In the genomic region with DNA sequence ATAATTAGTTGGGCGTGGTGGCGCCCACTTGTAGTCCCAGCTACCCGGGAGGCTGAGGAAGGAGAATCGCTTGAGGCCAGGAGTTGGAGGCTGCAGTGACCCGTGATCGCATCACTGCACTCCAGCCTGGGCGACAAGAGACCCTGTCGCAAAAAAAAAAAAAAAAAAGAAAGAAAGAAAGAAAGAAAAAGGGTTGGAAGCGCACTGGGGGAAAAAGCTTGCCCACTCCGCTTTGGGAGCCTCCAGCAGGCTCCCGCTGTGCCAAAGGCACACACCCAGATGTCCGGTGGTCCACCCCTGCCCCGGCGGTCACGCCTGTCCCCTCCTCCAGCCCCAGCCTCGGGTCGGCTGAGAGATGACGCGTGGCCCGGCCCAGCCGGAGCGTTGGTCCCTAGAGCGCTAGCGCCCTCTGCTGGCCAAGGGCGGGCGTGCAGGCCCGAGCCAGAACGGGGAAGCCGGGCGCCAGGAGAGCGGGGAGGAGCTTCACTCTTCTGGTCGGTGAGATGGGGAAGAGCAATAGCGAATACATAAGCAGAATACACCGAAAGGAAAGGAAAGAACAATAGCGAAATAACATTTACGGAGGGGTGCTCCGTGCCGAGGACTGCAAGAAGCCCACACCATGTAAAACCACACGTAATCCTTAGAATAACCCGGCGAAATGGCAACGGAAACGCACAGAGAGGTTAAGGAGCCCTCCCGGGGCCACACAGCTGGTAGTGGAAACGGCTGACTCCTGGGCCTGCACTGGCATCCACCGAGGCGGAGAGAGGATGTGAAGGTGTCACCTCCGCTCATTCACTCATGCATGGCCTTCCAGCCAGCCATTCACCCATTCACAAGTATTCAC, we compare ENCODE assay signal across 8 cellular contexts. TPM values are rescaled to one million over a fixed set of nuclear protein-coding genes. Genes with fewer than 3 reads are reported as not detected.
A peak's percentile ranks its signal among the peaks of the same experiment; 100 is the strongest.
DNase-seq lines count a peak whose midpoint lies in the region; ATAC-seq and TF ChIP-seq lines count a peak whose summit lies in the region.

No MANE protein-coding gene starts in this region.

- H3K4me1 ChIP-seq in HEK293 (ENCODE audit: control insufficient read depth, insufficient read depth, low read length) (no peaks in the 10 kb centered on the region), SK-N-SH (ENCODE audit: control insufficient read depth in 1 of 2, insufficient read depth in 2 of 2, low read depth in 1 of 2, low read length in 1 of 2) (peaks cover 0 to 5% of the 10 kb centered on the region in 2 experiments; a peak in 1 of 4 replicates), parathyroid adenoma (peaks cover 1% of the 10 kb centered on the region), tibial nerve (peaks cover 0 to 24% (median 11%) of the 10 kb centered on the region in 4 donors)

- no peaks in the 10 kb centered on the region for H4K20me1 ChIP-seq in SK-N-SH (ENCODE audit: insufficient read depth)

- TF ChIP-seq RAD21 in SK-N-SH (IDR thresholded peaks at IDR 0.05; ENCODE audit: low read length): peak; percentile 99

- H3K4me2 ChIP-seq in SK-N-SH (peak overlapping the region; percentile 70), parathyroid adenoma (ENCODE audit: low read length) (peak overlapping the region; percentile 61)

- peak; percentile 95 for ATAC-seq in Right ventricle myocardium inferior

- H3K9ac ChIP-seq in SK-N-SH: peak overlapping the region; percentile 51; the same call in 1 of the 2 replicates
- H3K9ac ChIP-seq in parathyroid adenoma: no peak overlapping the region

- TF ChIP-seq POLR2A in tibial nerve (IDR thresholded peaks at IDR 0.05): no peak

- H3F3A ChIP-seq in SK-N-SH (replicated peaks; ENCODE audit: insufficient read depth): no peaks in the 10 kb centered on the region

- H3K36me3 Mint-ChIP-seq in activated naive CD4-positive, alpha-beta T cell treated with anti-CD3 and anti-CD28 coated beads, Interleukin-2, amount 10 ng/mL, durations not matched to agents 7 days and 5 days: no peaks in the 10 kb centered on the region

- H3K4me3 ChIP-seq in HEK293 (ENCODE audit: low read depth, low read length) (peak overlapping the region; percentile 27), SK-N-SH (ENCODE audit: low read depth in 2 of 2, low read length in 1 of 2) (peak overlapping the region; percentile 37 to 70), parathyroid adenoma (ENCODE audit: low read depth, low read length) (no peak overlapping the region), tibial nerve (peak overlapping the region; percentile 20 to 47 (median 30))

- intact Hi-C loops in Right ventricle myocardium inferior (cut with DNase I): loop anchor here (1.0 kb wide), 1 partner anchor 92 kb away; no protein-coding TSS in a partner anchor

- H3K9me3 ChIP-seq in HEK293 (ENCODE audit: control insufficient read depth, insufficient read depth, low read depth, low read length) (no peaks in the 10 kb centered on the region), SK-N-SH (no peaks in the 10 kb centered on the region), parathyroid adenoma (ENCODE audit: control insufficient read depth, low read length) (no peaks in the 10 kb centered on the region), tibial nerve (no peaks in the 10 kb centered on the region)

- no peak overlapping the region for H3K27ac Mint-ChIP-seq in activated naive CD4-positive, alpha-beta T cell treated with anti-CD3 and anti-CD28 coated beads, Interleukin-2, amount 10 ng/mL, durations not matched to agents 7 days and 5 days

- H3K9me3 Mint-ChIP-seq in activated naive CD4-positive, alpha-beta T cell treated with anti-CD3 and anti-CD28 coated beads, Interleukin-2, amount 10 ng/mL, durations not matched to agents 7 days and 5 days: no peaks in the 10 kb centered on the region

- DNase-seq in DMS79 treated with DMSO at 0.1 percent for 48 hours (lab: John Stamatoyannopoulos, UW) (peak; percentile 70), NCI-H1048 (lab: John Stamatoyannopoulos, UW) (peak; percentile 58), SK-N-SH (peak; percentile 96), Right ventricle myocardium inferior (ENCODE audit: missing footprints) (peak; percentile 97), tibial nerve (ENCODE audit: low spot score in 2 of 2) (peak; percentile 91 to 97)
- peak; percentile 92 for DNase-seq in activated naive CD4-positive, alpha-beta T cell treated with anti-CD3 and anti-CD28 coated beads, Interleukin-2, amount 10 ng/mL, durations not matched to agents 7 days and 5 days

- peaks cover 21% of the 10 kb centered on the region for H3K27me3 Mint-ChIP-seq in activated naive CD4-positive, alpha-beta T cell treated with anti-CD3 and anti-CD28 coated beads, Interleukin-2, amount 10 ng/mL, durations not matched to agents 7 days and 5 days

- H3K36me3 ChIP-seq in HEK293 (ENCODE audit: control insufficient read depth in 2 of 2, insufficient read depth in 1 of 2, low read length in 2 of 2) (no peaks in the 10 kb centered on the region), SK-N-SH (replicated peaks in 1 of 2; ENCODE audit: control insufficient read depth in 1 of 2, insufficient read depth in 2 of 2, low read length in 1 of 2) (no peaks in the 10 kb centered on the region), parathyroid adenoma (ENCODE audit: control insufficient read depth, insufficient read depth, low read length) (no peaks in the 10 kb centered on the region), tibial nerve (no peaks in the 10 kb centered on the region)

- peak overlapping the region; percentile 44 for H3K4me3 Mint-ChIP-seq in activated naive CD4-positive, alpha-beta T cell treated with anti-CD3 and anti-CD28 coated beads, Interleukin-2, amount 10 ng/mL, durations not matched to agents 7 days and 5 days

- no peak for TF ChIP-seq EP300 in SK-N-SH (IDR thresholded peaks at IDR 0.05; ENCODE audit: borderline replicate concordance in 1 of 2, low read depth in 1 of 2, low read length in 1 of 2)
- peak; percentile 52 to 73 for TF ChIP-seq EP300 in tibial nerve (IDR thresholded peaks at IDR 0.05)

- CTCF ChIA-PET in HEK293 (lab: Yijun Ruan, JAX) (interaction anchor here (0.6 to 5.7 kb wide), 63 partner anchors 9 to 1145 kb away, joined by 3 to 220 read pairs (median 4); a partner anchor contains a TSS), SK-N-SH (lab: Yijun Ruan, JAX) (interaction anchor here (0.6 to 20.6 kb wide), 64 partner anchors 9 to 566 kb away, joined by 3 to 807 read pairs (median 6); a partner anchor contains a TSS)
- CTCF ChIA-PET in activated naive CD4-positive, alpha-beta T cell treated with anti-CD3 and anti-CD28 coated beads, Interleukin-2, amount 10 ng/mL, durations not matched to agents 7 days and 5 days (lab: Charles Lee): interaction anchor here (0.6 to 12.1 kb wide), 40 partner anchors 9 to 477 kb away, joined by 3 to 317 read pairs (median 4); a partner anchor contains a TSS

- H3K27me3 ChIP-seq in SK-N-SH (ENCODE audit: insufficient read depth) (no peaks in the 10 kb centered on the region), parathyroid adenoma (ENCODE audit: control insufficient read depth, insufficient read depth, low read length) (no peaks in the 10 kb centered on the region), tibial nerve (no peaks in the 10 kb centered on the region)

- POLR2A ChIA-PET in HEK293 (lab: Yijun Ruan, JAX) (interaction anchor here (0.6 to 1.6 kb wide), 8 partner anchors 9 to 135 kb away, joined by 3 to 8 read pairs (median 4); no protein-coding TSS in a partner anchor), SK-N-SH (lab: Yijun Ruan, JAX) (interaction anchor here (0.6 to 5.0 kb wide), 8 partner anchors 14 to 720 kb away, joined by 3 to 27 read pairs (median 4); a partner anchor contains a TSS)

- 14% methylated on average over 47 of the region's 48 CpGs for whole genome bisulfite sequencing in SK-N-SH (ENCODE audit: low lambda C conversion rate)
- 11 to 13% methylated on average over 41 to 48 of the region's 48 CpGs for WGBS in tibial nerve, 2 donors

- no peak overlapping the region for H3K27ac ChIP-seq in HEK293 (ENCODE audit: extremely low read depth, low read depth, low read length)
- 0 out of 4 replicates have a peak overlapping the region, but pooled peaks of 1 of the 2 experiments have one; percentile 3 for H3K27ac ChIP-seq in SK-N-SH (ENCODE audit: low read depth in 2 of 2, low read length in 1 of 2)
- no peak overlapping the region for H3K27ac ChIP-seq in parathyroid adenoma
- peak overlapping the region in 2 of 4 donors; percentile 55 to 57 for H3K27ac ChIP-seq in tibial nerve

- peaks cover 6% of the 10 kb centered on the region for H3K4me1 Mint-ChIP-seq in activated naive CD4-positive, alpha-beta T cell treated with anti-CD3 and anti-CD28 coated beads, Interleukin-2, amount 10 ng/mL, durations not matched to agents 7 days and 5 days

- H2AFZ ChIP-seq in SK-N-SH (ENCODE audit: low read depth) (peak overlapping the region; percentile 78), parathyroid adenoma (peak overlapping the region; percentile 76)

- no peaks in the 10 kb centered on the region for H3K9me2 ChIP-seq in SK-N-SH

- no peaks in the 10 kb centered on the region for H3K79me2 ChIP-seq in SK-N-SH (ENCODE audit: insufficient read depth)
- H3K79me2 ChIP-seq in parathyroid adenoma: no peaks in the 10 kb centered on the region

- TF ChIP-seq CTCF in HEK293 (tag by site-specific recombination; IDR thresholded peaks at IDR 0.05): peak; percentile 98
- TF ChIP-seq CTCF in SK-N-SH (IDR thresholded peaks at IDR 0.05): peak; percentile 99
- peak; percentile 100 for TF ChIP-seq CTCF in parathyroid adenoma (IDR thresholded peaks at IDR 0.05)
- peak; percentile 99 to 100 (median 99) for TF ChIP-seq CTCF in tibial nerve (IDR thresholded peaks at IDR 0.05)

TF ChIP-seq in HEK293, 187 proteins besides CTCF, POLR2A, EP300 and RAD21 (continues in another document):
- TF ChIP-seq ZNF214 (tag by site-specific recombination; IDR thresholded peaks at IDR 0.05; ENCODE audit: borderline replicate concordance) (no peak), BCL11B (tag by site-specific recombination; IDR thresholded peaks at IDR 0.05; ENCODE audit: low read depth) (no peak), ZNF837 (tag by site-specific recombination; IDR thresholded peaks at IDR 0.05) (no peak), MZF1 (tag by site-specific recombination; IDR thresholded peaks at IDR 0.05; ENCODE audit: borderline replicate concordance) (no peak), ZNF548 (tag by site-specific recombination; IDR thresholded peaks at IDR 0.05) (no peak), ZNF23 (tag by site-specific recombination; IDR thresholded peaks at IDR 0.05; ENCODE audit: borderline replicate concordance) (no peak)

TF ChIP-seq in SK-N-SH, 30 proteins besides CTCF, POLR2A, EP300 and RAD21 (continues in another document):
- TF ChIP-seq FOXJ3 (CRISPR knock-in tag; IDR thresholded peaks at IDR 0.05): 0 out of 2 replicates have a peak, but pooled peaks have one; percentile 21
- no peak for TF ChIP-seq TCF12 (IDR thresholded peaks at IDR 0.05)

RNA-seq across cellular contexts. Expression of a gene that starts 41.7 kb away (rescaled TPM):
- polyA plus RNA-seq in SK-N-SH (2012; rRNA removed): 99.7 and 100 TPM in 2 replicates
- polyA plus RNA-seq in SK-N-SH (2012; cell fraction: cytosol; rRNA removed): 108 and 138 TPM in 2 replicates
- 79.8 and 106 TPM in 2 replicates for polyA plus RNA-seq in SK-N-SH (2012; cell fraction: nucleus; rRNA removed)
- total RNA-seq in Right ventricle myocardium inferior (74.3 TPM), tibial nerve (10 to 100 TPM; 58.8 to 86.7 (median 77.3) TPM)
